Comparison of ENCODE assay signal across 11 cellular contexts in genomic region chr17:66300956-66301355, GRCh38. TPM values are rescaled to one million over a fixed set of nuclear protein-coding genes. Genes with fewer than 3 reads are reported as not detected.
DNase-seq lines count a peak whose midpoint lies in the region; ATAC-seq and TF ChIP-seq lines count a peak whose summit lies in the region.
"Had no signal": no experiment of that assay in that cellular context is flagged by ENCODE, and none has a peak within 500 bp of the region (broad histone marks: within the 10 kb centered on the region; RNA-seq: fewer than 3 reads in every experiment).

No MANE protein-coding gene starts in this region.

- peak overlapping the region; percentile 87 for H3K27ac Mint-ChIP-seq in CD8-positive, alpha-beta T cell
- H3K27ac Mint-ChIP-seq in activated naive CD8-positive, alpha-beta T cell treated with anti-CD3 and anti-CD28 coated beads, Interleukin-2, amount 10 ng/mL, durations not matched to agents 7 days and 5 days: no peak overlapping the region
- H3K27ac Mint-ChIP-seq in naive B cell: no peak overlapping the region

- no peak for DNase-seq in CD8-positive, alpha-beta T cell
- DNase-seq in HFF-Myc (ENCODE audit: extremely low read depth, low read depth) (no peak), naive B cell (no peak), DMS53 (lab: John Stamatoyannopoulos, UW) (no peak), NCI-H2196 (lab: John Stamatoyannopoulos, UW; ENCODE audit: unreplicated experiment) (no peak)
- no peak for DNase-seq in activated naive CD8-positive, alpha-beta T cell treated with anti-CD3 and anti-CD28 coated beads, Interleukin-2, amount 10 ng/mL, durations not matched to agents 7 days and 5 days
- DNase-seq in stimulated activated CD4-positive, alpha-beta T cell treated with anti-CD3 and anti-CD28 coated beads, Interleukin-15, amount 100 ng/mL, for 24 hours: no peak
- DNase-seq in stimulated activated naive CD4-positive, alpha-beta T cell treated with Interleukin-2 at 50 U/mL for 16 hours (lab: John Stamatoyannopoulos, UW): no peak
- DNase-seq: midbrain, NCI-H1930 had no signal

- no peaks in the 10 kb centered on the region for H3K27me3 Mint-ChIP-seq in CD8-positive, alpha-beta T cell (ENCODE audit: low read depth)
- H3K27me3 Mint-ChIP-seq in activated naive CD8-positive, alpha-beta T cell treated with anti-CD3 and anti-CD28 coated beads, Interleukin-2, amount 10 ng/mL, durations not matched to agents 7 days and 5 days: peaks cover 2% of the 10 kb centered on the region
- H3K27me3 Mint-ChIP-seq in naive B cell: peaks cover 46 to 65% (median 51%) of the 10 kb centered on the region in 3 donors

- no peaks in the 10 kb centered on the region for H3K36me3 ChIP-seq in CD8-positive, alpha-beta T cell (ENCODE audit: insufficient read depth, low read length)

- no peak for ATAC-seq in CD8-positive, alpha-beta T cell
- no peak for ATAC-seq in activated naive CD8-positive, alpha-beta T cell treated with anti-CD3 and anti-CD28 coated beads, Interleukin-2, amount 10 ng/mL, durations not matched to agents 7 days and 5 days (ENCODE audit: low read depth)
- ATAC-seq in naive B cell (ENCODE audit: low read depth in 2 of 2): no peak
- ATAC-seq: sciatic nerve had no signal

- H3K9me3 Mint-ChIP-seq in CD8-positive, alpha-beta T cell: no peaks in the 10 kb centered on the region
- peaks cover 2% of the 10 kb centered on the region for H3K9me3 Mint-ChIP-seq in activated naive CD8-positive, alpha-beta T cell treated with anti-CD3 and anti-CD28 coated beads, Interleukin-2, amount 10 ng/mL, durations not matched to agents 7 days and 5 days
- H3K9me3 Mint-ChIP-seq in naive B cell: peaks cover 0 to 3% (median 0%) of the 10 kb centered on the region in 7 donors

- TF ChIP-seq CTCF in CD8-positive, alpha-beta T cell (IDR thresholded peaks at IDR 0.05): no peak
- no peak for TF ChIP-seq CTCF in HFF-Myc (IDR thresholded peaks at IDR 0.05; ENCODE audit: low read depth, low read length, missing control alignments)

- POLR2A ChIA-PET in CD8-positive, alpha-beta T cell (lab: Charles Lee): interaction anchor here (0.6 to 1.6 kb wide), 3 partner anchors 15 to 29 kb away, joined by 3 read pairs; no protein-coding TSS in a partner anchor
- POLR2A ChIA-PET in activated naive CD8-positive, alpha-beta T cell treated with anti-CD3 and anti-CD28 coated beads, Interleukin-2, amount 10 ng/mL, durations not matched to agents 7 days and 5 days (lab: Charles Lee): interaction anchor here (1.5 kb wide), 1 partner anchor 31 kb away, joined by 4 read pairs; no protein-coding TSS in a partner anchor

- peaks cover 47% of the 10 kb centered on the region for H3K4me1 Mint-ChIP-seq in CD8-positive, alpha-beta T cell (ENCODE audit: low read depth)
- peaks cover 34% of the 10 kb centered on the region for H3K4me1 Mint-ChIP-seq in activated naive CD8-positive, alpha-beta T cell treated with anti-CD3 and anti-CD28 coated beads, Interleukin-2, amount 10 ng/mL, durations not matched to agents 7 days and 5 days
- peaks cover 8 to 11% (median 8%) of the 10 kb centered on the region in 3 donors for H3K4me1 Mint-ChIP-seq in naive B cell

- H3K27me3 ChIP-seq in CD8-positive, alpha-beta T cell (ENCODE audit: insufficient read depth, low read length): no peaks in the 10 kb centered on the region

- peaks cover 8% of the 10 kb centered on the region for H3K36me3 Mint-ChIP-seq in CD8-positive, alpha-beta T cell
- H3K36me3 Mint-ChIP-seq in activated naive CD8-positive, alpha-beta T cell treated with anti-CD3 and anti-CD28 coated beads, Interleukin-2, amount 10 ng/mL, durations not matched to agents 7 days and 5 days: peaks cover 5% of the 10 kb centered on the region
- H3K36me3 Mint-ChIP-seq in naive B cell: peaks cover 0 to 9% of the 10 kb centered on the region in 2 donors

- no peaks in the 10 kb centered on the region for H3K9me3 ChIP-seq in CD8-positive, alpha-beta T cell (ENCODE audit: low read length)

- CTCF ChIA-PET in CD8-positive, alpha-beta T cell (lab: Charles Lee): interaction anchor here (0.9 to 1.7 kb wide), 6 partner anchors 14 to 126 kb away, joined by 3 to 7 read pairs (median 4); no protein-coding TSS in a partner anchor

- intact Hi-C loops in CD8-positive, alpha-beta T cell (cut with DNase I, micrococcal nuclease): loop anchor here (5.0 kb wide), 2 partner anchors 99 to 109 kb away; partner anchors contain the start of gene CEP112 (in 1 of the 2)

- no peak overlapping the region for H3K4me3 ChIP-seq in CD8-positive, alpha-beta T cell (ENCODE audit: low read depth, low read length)
- peak overlapping the region; percentile 64 for H3K4me3 ChIP-seq in HFF-Myc (replicated peaks; ENCODE audit: low read depth, low read length)

- peak overlapping the region; percentile 89 for H3K4me3 Mint-ChIP-seq in CD8-positive, alpha-beta T cell
- H3K4me3 Mint-ChIP-seq in activated naive CD8-positive, alpha-beta T cell treated with anti-CD3 and anti-CD28 coated beads, Interleukin-2, amount 10 ng/mL, durations not matched to agents 7 days and 5 days: peak overlapping the region; percentile 93
- peak overlapping the region; percentile 85 to 95 (median 89) for H3K4me3 Mint-ChIP-seq in naive B cell

- H3K27ac ChIP-seq in CD8-positive, alpha-beta T cell (ENCODE audit: low read depth, low read length): no peak overlapping the region

- peaks cover 14% of the 10 kb centered on the region for H3K4me1 ChIP-seq in CD8-positive, alpha-beta T cell (ENCODE audit: insufficient read depth, low read length)

RNA-seq across cellular contexts. Expression of gene PRKCA, which starts 1.5 kb away (rescaled TPM):
- total RNA-seq in CD8-positive, alpha-beta T cell: 10 to 100 TPM; 62.6 to 70.8 TPM
- total RNA-seq in activated naive CD8-positive, alpha-beta T cell treated with anti-CD3 and anti-CD28 coated beads, Interleukin-2, amount 10 ng/mL, durations not matched to agents 7 days and 5 days: 10 to 100 TPM; 66.1 to 66.5 TPM
- under 1 TPM in 2 of 6 donors, not detected in 4; 0.03 to 0.06 TPM for polyA plus RNA-seq in naive B cell (ENCODE audit: low read depth in 6 of 6)
